8 cellular contexts compared by ENCODE assay signal in genomic region chr16:21083729-21084268, GRCh38.
DNase-seq lines count a peak whose midpoint lies in the region; ATAC-seq and TF ChIP-seq lines count a peak whose summit lies in the region.

No MANE protein-coding gene starts in this region.

- in situ Hi-C loops in GM23248 (cut with MboI) = loop anchor here (5.0 kb wide), 1 partner anchor 231 kb away; no protein-coding TSS in a partner anchor

- DNase-seq in AG10803 (ENCODE audit: low read depth) (peak; percentile 53), GM23248 (peak; percentile 78), fibroblast of the conjunctiva (ENCODE audit: low read depth) (peak; percentile 32), neural progenitor cell (ENCODE audit: low spot score) (peak; percentile 82), thoracic aorta (ENCODE audit: low spot score) (peak; percentile 7), NCI-H2029 (lab: John Stamatoyannopoulos, UW) (no peak)
- DNase-seq in activated T-cell treated with anti-CD3 and anti-CD28 coated beads, Interleukin-2, amount 50 U/mL, for 4 hours = peak; percentile 42

- H3K9me2 ChIP-seq in GM23248 (ENCODE audit: insufficient read depth) = no peaks in the 10 kb centered on the region

- no peaks in the 10 kb centered on the region for H3K4me1 Mint-ChIP-seq in activated T-cell treated with anti-CD3 and anti-CD28 coated beads, Interleukin-2, amount 50 U/mL, for 4 hours (ENCODE audit: low read depth)
- no peaks in the 10 kb centered on the region for H3K4me1 Mint-ChIP-seq in neural progenitor cell

- H3K9me3 Mint-ChIP-seq in activated T-cell treated with anti-CD3 and anti-CD28 coated beads, Interleukin-2, amount 50 U/mL, for 4 hours = no peaks in the 10 kb centered on the region
- H3K9me3 Mint-ChIP-seq in neural progenitor cell = no peaks in the 10 kb centered on the region

- H3K4me2 ChIP-seq in GM23248 (ENCODE audit: unreplicated experiment) (no peak overlapping the region), OCI-LY3 (ENCODE audit: low read length) (peak overlapping the region; percentile 35; the same call in 1 of the 2 replicates), neural progenitor cell (no peak overlapping the region)

- ATAC-seq in activated T-cell treated with anti-CD3 and anti-CD28 coated beads, Interleukin-2, amount 50 U/mL, for 4 hours = peak; percentile 50 to 60
- ATAC-seq in thoracic aorta (ENCODE audit: insufficient number of reproducible peaks, low FRiP score, low read depth) = no peak

- TF ChIP-seq CTCF in AG10803 (conservative IDR thresholded peaks at IDR 0.05; ENCODE audit: low read length) (peak; percentile 82), OCI-LY3 (IDR thresholded peaks at IDR 0.05; ENCODE audit: low read depth, low read length) (peak; percentile 87), neural progenitor cell (IDR thresholded peaks at IDR 0.05) (peak; percentile 93), thoracic aorta (IDR thresholded peaks at IDR 0.05) (peak; percentile 81)

- H3K9ac ChIP-seq in GM23248 (no peak overlapping the region), OCI-LY3 (ENCODE audit: low read length) (no peak overlapping the region), neural progenitor cell (no peak overlapping the region)

- H3K9me3 ChIP-seq in GM23248 (ENCODE audit: low read depth) (no peaks in the 10 kb centered on the region), OCI-LY3 (ENCODE audit: insufficient read depth, low read length) (no peaks in the 10 kb centered on the region), neural progenitor cell (ENCODE audit: low read depth) (no peaks in the 10 kb centered on the region), thoracic aorta (no peaks in the 10 kb centered on the region)

- no peak overlapping the region for H3K4me3 Mint-ChIP-seq in activated T-cell treated with anti-CD3 and anti-CD28 coated beads, Interleukin-2, amount 50 U/mL, for 4 hours
- H3K4me3 Mint-ChIP-seq in neural progenitor cell = no peak overlapping the region

- no peaks in the 10 kb centered on the region for H3K79me2 ChIP-seq in GM23248 (ENCODE audit: insufficient read depth)
- no peaks in the 10 kb centered on the region for H3K79me2 ChIP-seq in OCI-LY3 (ENCODE audit: low read length)
- H3K79me2 ChIP-seq in neural progenitor cell (ENCODE audit: low read depth) = no peaks in the 10 kb centered on the region

- no peaks in the 10 kb centered on the region for H3K36me3 ChIP-seq in GM23248 (ENCODE audit: low read depth)
- no peaks in the 10 kb centered on the region for H3K36me3 ChIP-seq in OCI-LY3 (replicated peaks; ENCODE audit: low read depth, low read length)
- no peaks in the 10 kb centered on the region for H3K36me3 ChIP-seq in neural progenitor cell
- H3K36me3 ChIP-seq in thoracic aorta = no peaks in the 10 kb centered on the region

- H4K20me1 ChIP-seq in GM23248 (ENCODE audit: insufficient read depth) (no peaks in the 10 kb centered on the region), OCI-LY3 (ENCODE audit: insufficient read depth, low read length) (no peaks in the 10 kb centered on the region), neural progenitor cell (ENCODE audit: low read depth) (no peaks in the 10 kb centered on the region)

- H3K36me3 Mint-ChIP-seq in activated T-cell treated with anti-CD3 and anti-CD28 coated beads, Interleukin-2, amount 50 U/mL, for 4 hours (ENCODE audit: insufficient read depth) = no peaks in the 10 kb centered on the region
- H3K36me3 Mint-ChIP-seq in neural progenitor cell = no peaks in the 10 kb centered on the region

- H3K27ac ChIP-seq in GM23248 (no peak overlapping the region), OCI-LY3 (ENCODE audit: low read length) (no peak overlapping the region), neural progenitor cell (no peak overlapping the region), thoracic aorta (no peak overlapping the region)

- H3K27ac Mint-ChIP-seq in neural progenitor cell = no peak overlapping the region

- 49 to 58% methylated on average over 6 of the region's 6 CpGs for WGBS in GM23248 (ENCODE audit: low coverage in 1 of 2, low lambda C conversion rate in 2 of 2, missing lambda C conversion rate in 2 of 2), 2 experiments

- H3K4me3 ChIP-seq in AG10803 (ENCODE audit: low read length) (no peak overlapping the region), GM23248 (no peak overlapping the region), OCI-LY3 (ENCODE audit: low read length) (no peak overlapping the region), neural progenitor cell (no peak overlapping the region), thoracic aorta (no peak overlapping the region)

- H3K4me1 ChIP-seq in GM23248 (ENCODE audit: insufficient read depth) (no peaks in the 10 kb centered on the region; the same call in none of the 2 replicates), OCI-LY3 (ENCODE audit: low read length) (no peaks in the 10 kb centered on the region), neural progenitor cell (no peaks in the 10 kb centered on the region), thoracic aorta (ENCODE audit: control insufficient read depth in 1 of 2, low read depth in 2 of 2) (no peaks in the 10 kb centered on the region)

- H3K27me3 ChIP-seq in GM23248 (replicated peaks; ENCODE audit: insufficient read depth) (no peaks in the 10 kb centered on the region), OCI-LY3 (ENCODE audit: low read depth, low read length) (peaks cover 3% of the 10 kb centered on the region; the same call in 1 of the 2 replicates), neural progenitor cell (no peaks in the 10 kb centered on the region), thoracic aorta (replicated peaks; ENCODE audit: insufficient read depth) (no peaks in the 10 kb centered on the region)

- no peaks in the 10 kb centered on the region for H3K27me3 Mint-ChIP-seq in activated T-cell treated with anti-CD3 and anti-CD28 coated beads, Interleukin-2, amount 50 U/mL, for 4 hours (ENCODE audit: low read depth)
- H3K27me3 Mint-ChIP-seq in neural progenitor cell (ENCODE audit: insufficient read depth, low read depth) = peaks cover 7% of the 10 kb centered on the region

- H2AFZ ChIP-seq in GM23248 (peak overlapping the region; percentile 25; the same call in 1 of the 2 replicates), OCI-LY3 (ENCODE audit: low read depth, low read length) (peak overlapping the region; percentile 69; the same call in 1 of the 2 replicates), neural progenitor cell (replicated peaks) (peak overlapping the region; percentile 73)

- H3F3A ChIP-seq in GM23248 (ENCODE audit: insufficient read depth) (peaks cover 17% of the 10 kb centered on the region), neural progenitor cell (ENCODE audit: low read depth) (no peaks in the 10 kb centered on the region)
